ENCODE assay signal across 11 cellular contexts in the genomic region with DNA sequence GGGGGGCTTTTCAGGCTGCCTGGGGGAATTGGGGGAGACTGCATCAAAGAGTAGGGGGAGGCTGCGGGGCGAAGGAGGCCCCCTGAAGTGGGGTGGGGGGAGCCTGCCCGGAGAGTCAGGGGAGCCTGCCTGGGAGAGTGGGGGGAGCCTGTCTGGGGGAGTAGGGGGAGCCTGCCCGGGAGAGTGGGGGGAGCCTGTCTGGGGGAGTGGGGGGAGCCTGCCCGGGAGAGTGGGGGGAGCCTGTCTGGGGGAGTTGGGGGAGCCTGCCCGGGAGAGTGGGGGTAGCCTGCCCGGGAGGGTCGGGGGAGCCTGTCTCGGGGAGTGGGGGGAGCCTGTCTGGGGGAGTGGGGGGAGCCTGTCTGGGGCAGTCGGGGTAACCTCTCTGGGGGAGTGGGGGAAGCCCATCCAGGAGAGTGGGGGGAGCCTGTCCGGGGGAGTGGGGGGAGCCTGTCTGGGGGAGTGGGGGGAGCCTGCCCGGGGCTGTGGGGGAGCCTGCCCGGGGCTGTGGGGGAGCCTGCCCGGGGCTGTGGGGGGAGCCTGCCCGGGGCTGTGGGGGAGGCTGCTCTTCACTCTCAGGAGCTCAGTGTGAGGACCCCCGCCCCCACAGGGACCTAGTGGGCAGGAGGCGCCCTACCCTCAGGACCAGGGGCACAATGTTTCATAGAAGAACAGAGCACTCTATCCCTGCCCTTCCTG. TPM values are rescaled to one million over a fixed set of nuclear protein-coding genes. Genes with fewer than 3 reads are reported as not detected.
A peak's percentile ranks its signal among the peaks of the same experiment; 100 is the strongest.
DNase-seq lines count a peak whose midpoint lies in the region; ATAC-seq and TF ChIP-seq lines count a peak whose summit lies in the region.
"Had no signal": no experiment of that assay in that cellular context is flagged by ENCODE, and none has a peak within 500 bp of the region (broad histone marks: within the 10 kb centered on the region; RNA-seq: fewer than 3 reads in every experiment).

No MANE protein-coding gene starts in this region.

- no peak overlapping the region for H4K5ac ChIP-seq in H9 (ENCODE audit: insufficient read length, low read depth, low read length)

- H2BK5ac ChIP-seq in H9 (ENCODE audit: insufficient read length, low read length), result no peak overlapping the region

- peaks cover 0 to 2% of the 10 kb centered on the region in 2 experiments; a peak in 2 of 5 replicates for H3K9me3 Mint-ChIP-seq in H9
- no peaks in the 10 kb centered on the region for H3K9me3 Mint-ChIP-seq in nephron progenitor cell

- no peak overlapping the region for H3T11ph ChIP-seq in H9 (ENCODE audit: low read length)

- H2BK12ac ChIP-seq in H9 (ENCODE audit: insufficient read length, low read depth, low read length), result no peak overlapping the region

- H3K4me3 ChIP-seq in ACC112 (ENCODE audit: low read depth, low read length) (peak overlapping the region; percentile 61), dorsolateral prefrontal cortex (peak overlapping the region in 58 of 59 donors; percentile 20 to 61 (median 45))

- H3K27me3 ChIP-seq in ACC112 (ENCODE audit: insufficient read depth, low read length), result 0 out of 2 replicates have a peak, but pooled peaks cover 5% of the 10 kb centered on the region
- H3K27me3 ChIP-seq in H9 (ENCODE audit: insufficient read depth, low read length), result peaks cover 3% of the 10 kb centered on the region; the same call in 1 of the 2 replicates
- peaks cover 0 to 6% (median 0%) of the 10 kb centered on the region in 45 donors for H3K27me3 ChIP-seq in dorsolateral prefrontal cortex
- H3K27me3 ChIP-seq in foreskin keratinocyte, result peaks cover 40% of the 10 kb centered on the region
- H3K27me3 ChIP-seq: testis had no signal

- no peaks in the 10 kb centered on the region for H3K36me3 ChIP-seq in ACC112 (ENCODE audit: insufficient read depth, low read length)

- H3K4me3 Mint-ChIP-seq in H9 (no peak overlapping the region), nephron progenitor cell (peak overlapping the region; percentile 71)

- no peaks in the 10 kb centered on the region for H3K9me3 ChIP-seq in H9 (ENCODE audit: control insufficient read depth, low read depth, low read length)
- H3K9me3 ChIP-seq: testis had no signal

- H3K79me2 ChIP-seq in ACC112 (ENCODE audit: control insufficient read depth, insufficient read depth, low read length, unreplicated experiment) (no peaks in the 10 kb centered on the region), H9 (ENCODE audit: insufficient read depth, low read length) (no peaks in the 10 kb centered on the region; the same call in 1 of the 2 replicates)

- H3K56ac ChIP-seq in H9 (ENCODE audit: insufficient read length, low read depth, low read length), result no peak overlapping the region

- H3K4me2 ChIP-seq in H9 (ENCODE audit: insufficient read depth, insufficient read length, low read length), result peak overlapping the region; percentile 43

- H3K23ac ChIP-seq in H9 (ENCODE audit: insufficient read length, low read depth, low read length), result no peak overlapping the region

- DNase-seq in H9 (no peak), dorsolateral prefrontal cortex (no peak), nephron progenitor cell (no peak), foreskin keratinocyte (no peak), NCI-H748 (lab: John Stamatoyannopoulos, UW; ENCODE audit: unreplicated experiment) (no peak)
- DNase-seq in stimulated activated CD4-positive, alpha-beta T cell treated with anti-CD3 and anti-CD28 coated beads, Interleukin-4, amount 100 ng/mL, for 1 hour, result no peak
- DNase-seq: HCEC 1CT, NCI-H2081, testis had no signal

- H3K27me3 Mint-ChIP-seq in H9 (ENCODE audit: low read depth) (peaks cover 22% of the 10 kb centered on the region), nephron progenitor cell (ENCODE audit: low read depth, poor library complexity) (peaks cover 64% of the 10 kb centered on the region)

- no CpG with 5 or more reads among the region's 17 CpGs for WGBS in H9 (ENCODE audit: extremely low coverage, insufficient read length, low lambda C conversion rate)

- H2BK120ac ChIP-seq in H9 (ENCODE audit: low read depth, low read length, poor library complexity, severe bottlenecking), result no peak overlapping the region

- H3K79me1 ChIP-seq in H9 (ENCODE audit: insufficient read depth, low read depth, low read length, poor library complexity, severe bottlenecking), result no peaks in the 10 kb centered on the region

- no peak overlapping the region for H3K27ac ChIP-seq in ACC112 (ENCODE audit: low read depth, low read length)
- H3K27ac ChIP-seq in H9 (ENCODE audit: insufficient read length, low read depth, low read length), result no peak overlapping the region
- peak overlapping the region in 6 of 59 donors; percentile 15 to 61 (median 28) for H3K27ac ChIP-seq in dorsolateral prefrontal cortex
- H3K27ac ChIP-seq in foreskin keratinocyte, result no peak overlapping the region
- H3K27ac ChIP-seq: testis had no signal

- H3K27ac Mint-ChIP-seq in H9 (no peak overlapping the region), nephron progenitor cell (no peak overlapping the region)

- H4K91ac ChIP-seq in H9 (ENCODE audit: insufficient read length, low read depth, low read length), result no peak overlapping the region

- H2AK5ac ChIP-seq in H9 (ENCODE audit: insufficient read length, low read length), result no peak overlapping the region

- H3K4ac ChIP-seq in H9 (ENCODE audit: low read depth, low read length), result no peak overlapping the region

- intact Hi-C loops in dorsolateral prefrontal cortex (cut with DNase I), result no loop called here

- H3K23me2 ChIP-seq in H9 (ENCODE audit: insufficient read length, low read depth, low read length, poor library complexity, severe bottlenecking), result peaks cover 3% of the 10 kb centered on the region

- no peak overlapping the region for H3K18ac ChIP-seq in H9 (ENCODE audit: insufficient read length, low read depth, low read length)

- no peak overlapping the region for H4K8ac ChIP-seq in H9 (replicated peaks; ENCODE audit: insufficient read length, low read depth, low read length)

- TF ChIP-seq CTCF in H9 (conservative IDR thresholded peaks at IDR 0.05) (no peak), dorsolateral prefrontal cortex (IDR thresholded peaks at IDR 0.05 in 54 of 56, conservative IDR thresholded peaks at IDR 0.05 in 2 of 56; ENCODE audit: low read depth in 1 of 56, partially characterized antibody in 56 of 56) (no peak), nephron progenitor cell (IDR thresholded peaks at IDR 0.05) (no peak), foreskin keratinocyte (conservative IDR thresholded peaks at IDR 0.05) (no peak)

- no peak overlapping the region for H2BK20ac ChIP-seq in H9 (ENCODE audit: low read depth, low read length, poor library complexity, severe bottlenecking)

- no peaks in the 10 kb centered on the region; a peak in 1 of 7 replicates for H3K36me3 Mint-ChIP-seq in H9 (ENCODE audit: insufficient read depth in 1 of 3, low read depth in 3 of 3)
- H3K36me3 Mint-ChIP-seq in nephron progenitor cell (ENCODE audit: low read depth), result no peaks in the 10 kb centered on the region

- ATAC-seq in GM19452 (IDR thresholded peaks at IDR 0.05; ENCODE audit: unreplicated experiment) (no peak), foreskin keratinocyte (no peak)

- no peak overlapping the region; the same call in 1 of the 2 replicates for H2BK15ac ChIP-seq in H9 (ENCODE audit: low read depth, low read length)

- H2AFZ ChIP-seq in ACC112 (ENCODE audit: low read length, unreplicated experiment) (peak overlapping the region; percentile 39), H9 (ENCODE audit: low read length) (no peak overlapping the region)

- H3K4me1 Mint-ChIP-seq in H9 (peaks cover 3 to 11% of the 10 kb centered on the region in 2 experiments; a peak in 3 of 4 replicates), nephron progenitor cell (peaks cover 21% of the 10 kb centered on the region)

- H3K9ac ChIP-seq in H9 (ENCODE audit: extremely low read depth, insufficient read length, low read length), result no peak overlapping the region

- H3K4me1 ChIP-seq in ACC112 (ENCODE audit: control insufficient read depth, insufficient read depth, low read length, unreplicated experiment), result no peaks in the 10 kb centered on the region
- no peaks in the 10 kb centered on the region; the same call in 1 of the 2 replicates for H3K4me1 ChIP-seq in H9 (ENCODE audit: insufficient read depth, low read length)
- no peaks in the 10 kb centered on the region for H3K4me1 ChIP-seq in foreskin keratinocyte
- H3K4me1 ChIP-seq: testis had no signal

- no peak overlapping the region; the same call in 1 of the 2 replicates for H3K14ac ChIP-seq in H9 (ENCODE audit: insufficient read depth, low read length)

- H4K20me1 ChIP-seq in H9 (ENCODE audit: control insufficient read depth, insufficient read depth, insufficient read length), result no peaks in the 10 kb centered on the region

RNA-seq across cellular contexts. Expression of gene DEGS2, which starts 6.5 kb away (rescaled TPM):
- total RNA-seq in H9 (2021) (0.59 and 0.72 TPM in 2 replicates), dorsolateral prefrontal cortex (10 to 100 TPM in 32 of 120 experiments, 1 to 10 TPM in 88; 2.3 to 20.6 (median 7.7) TPM), foreskin keratinocyte (0.07 TPM in 1 of 2 replicates, not detected in the other)
- polyA plus RNA-seq in foreskin keratinocyte, result 0.04 and 0.14 TPM in 2 replicates
